ENCODE assay signal across 27 cellular contexts in the genomic region with DNA sequence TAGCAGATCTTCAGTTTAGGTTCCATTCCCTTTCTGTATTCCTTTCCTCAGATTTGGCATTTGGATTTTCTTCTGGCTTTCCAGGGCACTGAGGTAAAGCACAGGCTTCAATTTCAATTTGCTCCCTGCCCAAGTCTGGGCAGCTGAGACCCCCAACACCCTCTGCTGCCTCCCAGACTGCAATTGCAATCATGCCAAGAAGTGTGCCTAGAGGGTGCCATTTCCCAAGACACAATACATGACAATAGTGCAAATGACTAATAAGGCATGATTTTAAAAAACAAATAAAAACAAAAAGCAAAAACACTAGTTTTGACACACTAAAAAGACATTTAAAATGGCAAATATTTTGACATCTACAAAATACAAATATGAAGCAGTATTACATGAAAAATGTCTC.
"Had no signal": no experiment of that assay in that cellular context is flagged by ENCODE, and none has a peak within 500 bp of the region (broad histone marks: within the 10 kb centered on the region; RNA-seq: fewer than 3 reads in every experiment).

No MANE protein-coding gene starts in this region.

- H3K9me3 Mint-ChIP-seq: IgD-negative memory B cell, T-cell had no signal

- H3K27ac ChIP-seq: HL-60, KMS-11, RWPE1 had no signal

- H3K36me3 Mint-ChIP-seq: T-cell had no signal

- DNase-seq: Kasumi-1, MG63, NCI-H1092, NCI-H1105 treated with DMSO at 0.1 percent for 48 hours, NCI-H1417 treated with DMSO at 0.1 percent for 48 hours, NCI-H187, NCI-H2029, NCI-H2081 treated with DMSO at 0.1 percent for 48 hours, NCI-H2171, NCI-H226, NCI-H446, NCI-H510A, NCI-H524 treated with DMSO at 0.1 percent for 48 hours, NCI-H69, NCI-H774, PC-3, SHP77, SK-N-SH, SW 1271, T-cell had no signal

- H3K4me3 ChIP-seq: K562, MG63 had no signal

- H3K27me3 ChIP-seq: MG63 had no signal

- H3K9me3 ChIP-seq: MG63, SK-N-SH had no signal

- H3K36me3 ChIP-seq: MG63 had no signal

- H3K27ac Mint-ChIP-seq: IgD-negative memory B cell, T-cell had no signal

- H3K9ac ChIP-seq: KMS-11, SK-N-SH had no signal

- H3K4me2 ChIP-seq: KMS-11, SK-N-SH had no signal

- H3K4me3 Mint-ChIP-seq: IgD-negative memory B cell, T-cell had no signal

- ATAC-seq: K562, Panc1, PC-3, T-cell had no signal

- H3K9me2 ChIP-seq: SK-N-SH had no signal

- H3K27me3 Mint-ChIP-seq: IgD-negative memory B cell had no signal

- FAIRE-seq: HTR-8/SVneo, K562 had no signal
